In genomic region chr7:92448185-92448747, GRCh38 we compare ENCODE assay signal across 8 cellular contexts. TPM values are rescaled to one million over a fixed set of nuclear protein-coding genes. Genes with fewer than 3 reads are reported as not detected.
DNase-seq lines count a peak whose midpoint lies in the region; ATAC-seq, FAIRE-seq and TF ChIP-seq lines count a peak whose summit lies in the region.

No MANE protein-coding gene starts in this region.

- peak; percentile 60 for DNase-seq in A172 (ENCODE audit: low spot score)
- peak; percentile 19 for DNase-seq in GM12892 (ENCODE audit: insufficient read length)
- DNase-seq in NCI-H2107 (lab: John Stamatoyannopoulos, UW), result peak; percentile 24
- peak; percentile 6 to 38 (median 26) for DNase-seq in activated CD4-positive, CD25-positive, alpha-beta regulatory T cell (lab: John Stamatoyannopoulos, UW)
- peak; percentile 71 for DNase-seq in choroid plexus epithelial cell (ENCODE audit: low read depth)
- DNase-seq in left lung, result peak in 1 of 2 donors; percentile 67
- peak in 2 of 3 donors; percentile 16 to 27 for DNase-seq in stimulated activated CD4-positive, alpha-beta T cell treated with anti-CD3 and anti-CD28 coated beads, TNF-alpha, amount 100 ng/mL, for 1 hour (ENCODE audit: low read depth in 3 of 3, low spot score in 1 of 3)

- H3K36me3 ChIP-seq in left lung, result peaks cover 0 to 37% of the 10 kb centered on the region in 2 donors

- H3K27me3 ChIP-seq in left lung, result no peaks in the 10 kb centered on the region

- TF ChIP-seq POLR2A in GM12892 (IDR thresholded peaks at IDR 0.05; ENCODE audit: low read depth, low read length), result no peak

- ATAC-seq in HG02885 (IDR thresholded peaks at IDR 0.05; ENCODE audit: poor library complexity, unreplicated experiment) (peak; percentile 37), left lung (peak; percentile 76)

- intact Hi-C loops in left lung (cut with DNase I), result loop anchor here in 1 of 2 donors (10.0 kb wide), 1 partner anchor 563 kb away; the partner anchor contains the start of gene MTERF1

- TF ChIP-seq CTCF in choroid plexus epithelial cell (conservative IDR thresholded peaks at IDR 0.05; ENCODE audit: low read depth, low read length), result peak; percentile 62
- peak in 1 of 2 donors; percentile 24 for TF ChIP-seq CTCF in left lung (IDR thresholded peaks at IDR 0.05)

- peak overlapping the region; percentile 96 to 98 for H3K27ac ChIP-seq in left lung

- H3K4me1 ChIP-seq in left lung, result peaks cover 0 to 18% of the 10 kb centered on the region in 2 donors

- no peaks in the 10 kb centered on the region for H3K9me3 ChIP-seq in left lung

- H3K4me3 ChIP-seq in choroid plexus epithelial cell (ENCODE audit: low read depth, low read length), result peak overlapping the region; percentile 91
- H3K4me3 ChIP-seq in left lung, result peak overlapping the region; percentile 91 to 99

- peak; percentile 78 for FAIRE-seq in GM12892 (lab: Jason Lieb, UNC)

RNA-seq across cellular contexts. Expression of gene GATAD1, which starts 1.0 kb away (rescaled TPM):
- total RNA-seq in A172 (2014; rRNA removed; shearing (Covaris generic)), result 16.4 and 17.6 TPM in 2 replicates
- polyA plus RNA-seq in GM12892 (2012; ENCODE audit: missing spikeins), result 18.1 TPM
- 10 to 100 TPM; 28.4 to 29.5 TPM for total RNA-seq in left lung

RNA-seq across cellular contexts. Expression of gene ERVW-1, which starts 29.5 kb away (rescaled TPM):
- total RNA-seq in A172 (2014; rRNA removed; shearing (Covaris generic)), result not detected in 2 replicates
- 0.45 TPM for polyA plus RNA-seq in GM12892 (2012; ENCODE audit: missing spikeins)
- not detected for total RNA-seq in left lung
